Comparison of ENCODE assay signal across 3 cellular contexts in the genomic region with DNA sequence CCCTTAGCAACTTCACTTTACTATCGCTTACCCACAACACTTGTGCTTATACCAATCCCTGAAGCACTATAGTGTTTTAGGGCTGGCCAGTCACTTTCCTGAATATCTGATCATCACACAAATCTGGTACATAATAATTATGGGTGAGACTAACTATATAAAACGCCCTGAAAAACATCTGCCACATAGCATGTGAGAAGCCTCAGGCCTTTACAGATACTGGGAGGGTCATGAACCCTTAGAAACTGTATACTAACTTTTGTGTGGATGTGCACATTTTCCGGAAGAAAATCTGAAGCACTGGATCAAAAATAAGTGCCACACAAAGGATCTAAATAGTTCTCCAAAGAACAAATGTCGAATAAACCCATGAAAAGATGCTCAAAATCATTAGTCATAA.
"Had no signal": no experiment of that assay in that cellular context is flagged by ENCODE, and none has a peak within 500 bp of the region (broad histone marks: within the 10 kb centered on the region; RNA-seq: fewer than 3 reads in every experiment).

No MANE protein-coding gene starts in this region.

- DNase-seq: GDM1, GF-D8 had no signal

- H3K4me3 ChIP-seq: GM12878 had no signal
